ENCODE assay signal across 1 cellular context in genomic region chr2:38107738-38108410, GRCh38.
TF ChIP-seq lines count a peak whose summit lies in the region.

No MANE protein-coding gene starts in this region.

TF ChIP-seq in WTC11, 78 proteins besides CTCF, POLR2A, EP300 and RAD21 (continued from another document):
- TF ChIP-seq STAT6 (CRISPR knock-in tag; conservative IDR thresholded peaks at IDR 0.05; ENCODE audit: low read depth): no peak
